Comparison of ENCODE assay signal across 9 cellular contexts in genomic region chr7:105902325-105902911, GRCh38.
"Had no signal": no experiment of that assay in that cellular context is flagged by ENCODE, and none has a peak within 500 bp of the region (broad histone marks: within the 10 kb centered on the region; RNA-seq: fewer than 3 reads in every experiment).

No MANE protein-coding gene starts in this region.

- H3K27ac ChIP-seq: GM23248, HL-60 had no signal

- ATAC-seq: HCT116 had no signal

- DNase-seq: GM23248, GOT3, H7, Kasumi-1, KG1 had no signal

- H3K27ac Mint-ChIP-seq: IgD-negative memory B cell had no signal

- H3K9ac ChIP-seq: GM23248 had no signal

- H3K9me3 Mint-ChIP-seq: IgD-negative memory B cell had no signal

- H3K36me3 Mint-ChIP-seq: IgD-negative memory B cell had no signal

- H3K4me3 ChIP-seq: GM23248, HAP-1 had no signal

- H2AFZ ChIP-seq: GM23248 had no signal

- H3K36me3 ChIP-seq: HAP-1 had no signal

- H3K4me3 Mint-ChIP-seq: IgD-negative memory B cell had no signal

- H3K9me3 ChIP-seq: HAP-1 had no signal

- H3K4me1 ChIP-seq: HAP-1 had no signal
